In genomic region chr2:144625216-144626010, GRCh38 we compare ENCODE assay signal across 18 cellular contexts.
"Had no signal": no experiment of that assay in that cellular context is flagged by ENCODE, and none has a peak within 500 bp of the region (broad histone marks: within the 10 kb centered on the region; RNA-seq: fewer than 3 reads in every experiment).

No MANE protein-coding gene starts in this region.

- DNase-seq: activated CD4-positive, alpha-beta T cell treated with anti-CD3 and anti-CD28 coated beads, Interleukin-2, amount 10 ng/mL, durations not matched to agents 7 days and 5 days; activated CD8-positive, alpha-beta T cell treated with anti-CD3 and anti-CD28 coated beads, Interleukin-2, amount 10 ng/mL, durations not matched to agents 7 days and 5 days; activated naive CD4-positive, alpha-beta T cell treated with anti-CD3 and anti-CD28 coated beads for 36 hours; activated T-cell treated with anti-CD3 and anti-CD28 coated beads, Interleukin-2, amount 50 U/mL, for 24 hours; body of pancreas; caudate nucleus; endodermal cell; erythroblast; heart left ventricle; posterior cingulate gyrus; retina; stimulated activated naive B cell treated with anti-CD40 and anti-IgM and Interleukin-4, amounts not matched to agents 10 μg/mL and 1 μg/mL and 100 μg/mL, for 72 hours; uterus had no signal

- H3K9me3 ChIP-seq: body of pancreas had no signal

- FAIRE-seq: colon had no signal

- H3K9me3 Mint-ChIP-seq: T-helper 1 cell treated with Interleukin-12 subunit alpha and Interleukin-12 subunit beta and Interleukin-4 antibody, amounts not matched to agents 30 μg/mL and 1 μg/mL, for 36 hours had no signal

- H3K36me3 ChIP-seq: gastroesophageal sphincter, heart left ventricle, uterus had no signal

- H3K27ac Mint-ChIP-seq: activated CD4-positive, alpha-beta T cell treated with anti-CD3 and anti-CD28 coated beads, Interleukin-2, amount 10 ng/mL, durations not matched to agents 7 days and 5 days; activated CD8-positive, alpha-beta T cell treated with anti-CD3 and anti-CD28 coated beads, Interleukin-2, amount 10 ng/mL, durations not matched to agents 7 days and 5 days; activated naive CD4-positive, alpha-beta T cell treated with anti-CD3 and anti-CD28 coated beads for 36 hours; activated T-cell treated with anti-CD3 and anti-CD28 coated beads, Interleukin-2, amount 50 U/mL, for 24 hours; endodermal cell; nephron; stimulated activated naive B cell treated with anti-CD40 and anti-IgM and Interleukin-4, amounts not matched to agents 10 μg/mL and 1 μg/mL and 100 μg/mL, for 72 hours; T-helper 1 cell treated with Interleukin-12 subunit alpha and Interleukin-12 subunit beta and Interleukin-4 antibody, amounts not matched to agents 30 μg/mL and 1 μg/mL, for 36 hours had no signal

- H3K4me1 Mint-ChIP-seq: activated CD4-positive, alpha-beta T cell treated with anti-CD3 and anti-CD28 coated beads, Interleukin-2, amount 10 ng/mL, durations not matched to agents 7 days and 5 days had no signal

- ATAC-seq: activated CD4-positive, CD25-positive, alpha-beta regulatory T cell treated with anti-CD3 and anti-CD28 coated beads, Interleukin-2, amount 50 U/mL, for 24 hours; activated CD8-positive, alpha-beta T cell treated with anti-CD3 and anti-CD28 coated beads, Interleukin-2, amount 10 ng/mL, durations not matched to agents 7 days and 5 days; body of pancreas; gastroesophageal sphincter; heart left ventricle; stimulated activated naive B cell treated with anti-CD40 and anti-IgM and Interleukin-4, amounts not matched to agents 10 μg/mL and 1 μg/mL and 100 μg/mL, for 72 hours had no signal

- H3K4me1 ChIP-seq: body of pancreas, gastroesophageal sphincter, uterus had no signal

- H3K27me3 ChIP-seq: body of pancreas, gastroesophageal sphincter, heart left ventricle, uterus had no signal

- H3K4me3 ChIP-seq: body of pancreas, gastroesophageal sphincter, heart left ventricle, uterus had no signal

- H3K4me3 Mint-ChIP-seq: activated CD4-positive, alpha-beta T cell treated with anti-CD3 and anti-CD28 coated beads, Interleukin-2, amount 10 ng/mL, durations not matched to agents 7 days and 5 days; activated CD8-positive, alpha-beta T cell treated with anti-CD3 and anti-CD28 coated beads, Interleukin-2, amount 10 ng/mL, durations not matched to agents 7 days and 5 days; activated naive CD4-positive, alpha-beta T cell treated with anti-CD3 and anti-CD28 coated beads for 36 hours; activated T-cell treated with anti-CD3 and anti-CD28 coated beads, Interleukin-2, amount 50 U/mL, for 24 hours; endodermal cell; nephron; stimulated activated naive B cell treated with anti-CD40 and anti-IgM and Interleukin-4, amounts not matched to agents 10 μg/mL and 1 μg/mL and 100 μg/mL, for 72 hours; T-helper 1 cell treated with Interleukin-12 subunit alpha and Interleukin-12 subunit beta and Interleukin-4 antibody, amounts not matched to agents 30 μg/mL and 1 μg/mL, for 36 hours had no signal

- H3K27ac ChIP-seq: body of pancreas, gastroesophageal sphincter, uterus had no signal
